Comparison of ENCODE assay signal across 9 cellular contexts in the genomic region with DNA sequence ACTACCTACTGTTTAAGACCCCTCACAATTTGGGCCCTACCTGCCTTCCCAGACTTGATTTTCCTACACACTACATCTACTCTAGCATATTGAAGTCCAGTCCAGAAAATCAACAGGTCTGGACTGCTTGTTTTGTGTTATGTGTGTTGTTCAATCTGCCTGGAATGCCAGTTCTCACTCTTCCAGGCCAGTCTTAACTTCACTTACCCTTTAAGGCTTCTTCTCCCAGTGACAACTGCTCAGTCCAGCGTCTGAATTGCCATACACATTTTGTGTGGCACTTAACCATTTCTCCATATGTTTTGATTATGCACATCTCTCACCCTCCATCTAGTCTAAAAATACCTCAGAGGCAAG. TPM values are rescaled to one million over a fixed set of nuclear protein-coding genes. Genes with fewer than 3 reads are reported as not detected.
DNase-seq lines count a peak whose midpoint lies in the region; ATAC-seq and TF ChIP-seq lines count a peak whose summit lies in the region.
"Had no signal": no experiment of that assay in that cellular context is flagged by ENCODE, and none has a peak within 500 bp of the region (broad histone marks: within the 10 kb centered on the region; RNA-seq: fewer than 3 reads in every experiment).

No MANE protein-coding gene starts in this region.

- CTCF ChIA-PET in activated CD4-positive, alpha-beta T cell treated with anti-CD3 and anti-CD28 coated beads, Interleukin-2, amount 10 ng/mL, durations not matched to agents 7 days and 5 days (lab: Charles Lee) = no interaction called here

- H3K9me3 Mint-ChIP-seq in activated CD4-positive, alpha-beta T cell treated with anti-CD3 and anti-CD28 coated beads, Interleukin-2, amount 10 ng/mL, durations not matched to agents 7 days and 5 days = no peaks in the 10 kb centered on the region
- no peaks in the 10 kb centered on the region for H3K9me3 Mint-ChIP-seq in T-helper 2 cell treated with Interferon-gamma antibody and Interleukin-4, amounts not matched to agents 5 μg/mL and 100 μg/mL, for 36 hours
- no peaks in the 10 kb centered on the region for H3K9me3 Mint-ChIP-seq in stimulated activated naive CD8-positive, alpha-beta T cell treated with anti-CD3 and anti-CD28 coated beads, Interleukin-15, amount 100 ng/mL, for 72 hours

- H3K4me3 ChIP-seq in fibroblast of villous mesenchyme (ENCODE audit: low read depth, low read length) = peak overlapping the region; percentile 79

- POLR2A ChIA-PET in activated CD4-positive, alpha-beta T cell treated with anti-CD3 and anti-CD28 coated beads, Interleukin-2, amount 10 ng/mL, durations not matched to agents 7 days and 5 days (lab: Charles Lee) = no interaction called here

- peaks cover 35% of the 10 kb centered on the region for H3K36me3 Mint-ChIP-seq in activated CD4-positive, alpha-beta T cell treated with anti-CD3 and anti-CD28 coated beads, Interleukin-2, amount 10 ng/mL, durations not matched to agents 7 days and 5 days (ENCODE audit: low read depth)
- peaks cover 35% of the 10 kb centered on the region for H3K36me3 Mint-ChIP-seq in T-helper 2 cell treated with Interferon-gamma antibody and Interleukin-4, amounts not matched to agents 5 μg/mL and 100 μg/mL, for 36 hours (ENCODE audit: low read depth)

- H3K27me3 Mint-ChIP-seq in activated CD4-positive, alpha-beta T cell treated with anti-CD3 and anti-CD28 coated beads, Interleukin-2, amount 10 ng/mL, durations not matched to agents 7 days and 5 days = peaks cover 8% of the 10 kb centered on the region
- peaks cover 13% of the 10 kb centered on the region for H3K27me3 Mint-ChIP-seq in T-helper 2 cell treated with Interferon-gamma antibody and Interleukin-4, amounts not matched to agents 5 μg/mL and 100 μg/mL, for 36 hours (ENCODE audit: low read depth)
- H3K27me3 Mint-ChIP-seq in stimulated activated naive CD8-positive, alpha-beta T cell treated with anti-CD3 and anti-CD28 coated beads, Interleukin-15, amount 100 ng/mL, for 72 hours = peaks cover 22% of the 10 kb centered on the region

- peak overlapping the region; percentile 85 for H3K4me3 Mint-ChIP-seq in activated CD4-positive, alpha-beta T cell treated with anti-CD3 and anti-CD28 coated beads, Interleukin-2, amount 10 ng/mL, durations not matched to agents 7 days and 5 days
- peak overlapping the region; percentile 91 for H3K4me3 Mint-ChIP-seq in T-helper 2 cell treated with Interferon-gamma antibody and Interleukin-4, amounts not matched to agents 5 μg/mL and 100 μg/mL, for 36 hours
- H3K4me3 Mint-ChIP-seq in stimulated activated naive CD8-positive, alpha-beta T cell treated with anti-CD3 and anti-CD28 coated beads, Interleukin-15, amount 100 ng/mL, for 72 hours = peak overlapping the region; percentile 89 to 94

- no peak for TF ChIP-seq CTCF in fibroblast of villous mesenchyme (IDR thresholded peaks at IDR 0.05; ENCODE audit: insufficient read depth, low read depth, low read length)

- H3K27ac Mint-ChIP-seq in activated CD4-positive, alpha-beta T cell treated with anti-CD3 and anti-CD28 coated beads, Interleukin-2, amount 10 ng/mL, durations not matched to agents 7 days and 5 days = peak overlapping the region; percentile 61
- H3K27ac Mint-ChIP-seq in T-helper 2 cell treated with Interferon-gamma antibody and Interleukin-4, amounts not matched to agents 5 μg/mL and 100 μg/mL, for 36 hours = peak overlapping the region; percentile 80
- H3K27ac Mint-ChIP-seq in stimulated activated naive CD8-positive, alpha-beta T cell treated with anti-CD3 and anti-CD28 coated beads, Interleukin-15, amount 100 ng/mL, for 72 hours = peak overlapping the region in 1 of 2 donors; percentile 12

- no peak for ATAC-seq in stimulated activated naive CD8-positive, alpha-beta T cell treated with anti-CD3 and anti-CD28 coated beads, Interleukin-15, amount 100 ng/mL, for 72 hours
- ATAC-seq in HG03175 (IDR thresholded peaks at IDR 0.05; ENCODE audit: unreplicated experiment) = no peak

- peaks cover 39% of the 10 kb centered on the region for H3K4me1 Mint-ChIP-seq in activated CD4-positive, alpha-beta T cell treated with anti-CD3 and anti-CD28 coated beads, Interleukin-2, amount 10 ng/mL, durations not matched to agents 7 days and 5 days
- peaks cover 27% of the 10 kb centered on the region for H3K4me1 Mint-ChIP-seq in T-helper 2 cell treated with Interferon-gamma antibody and Interleukin-4, amounts not matched to agents 5 μg/mL and 100 μg/mL, for 36 hours (ENCODE audit: low read depth)
- peaks cover 33% of the 10 kb centered on the region for H3K4me1 Mint-ChIP-seq in stimulated activated naive CD8-positive, alpha-beta T cell treated with anti-CD3 and anti-CD28 coated beads, Interleukin-15, amount 100 ng/mL, for 72 hours

- no peak for DNase-seq in activated CD4-positive, alpha-beta T cell treated with anti-CD3 and anti-CD28 coated beads, Interleukin-2, amount 10 ng/mL, durations not matched to agents 7 days and 5 days
- no peak for DNase-seq in activated CD4-positive, alpha-beta T cell treated with anti-CD3 and anti-CD28 coated beads for 48 hours
- no peak for DNase-seq in T-helper 2 cell treated with Interferon-gamma antibody and Interleukin-4, amounts not matched to agents 5 μg/mL and 100 μg/mL, for 36 hours (ENCODE audit: low spot score)
- peak; percentile 16 for DNase-seq in fibroblast of villous mesenchyme (ENCODE audit: low read depth)
- no peak for DNase-seq in stimulated activated naive CD8-positive, alpha-beta T cell treated with anti-CD3 and anti-CD28 coated beads, Interleukin-15, amount 100 ng/mL, for 72 hours
- DNase-seq in A172 (ENCODE audit: low spot score) = no peak
- no peak for DNase-seq in NCI-H1048 (lab: John Stamatoyannopoulos, UW)
- DNase-seq: retina had no signal

RNA-seq across cellular contexts. Expression of a gene that starts 1.1 kb away (rescaled TPM):
- 10 to 100 TPM; 28.8 to 29.8 TPM for total RNA-seq in activated CD4-positive, alpha-beta T cell treated with anti-CD3 and anti-CD28 coated beads, Interleukin-2, amount 10 ng/mL, durations not matched to agents 7 days and 5 days
- total RNA-seq in fibroblast of villous mesenchyme = 5.2 TPM in 2 replicates
- 6.4 and 7.0 TPM in 2 replicates for total RNA-seq in A172 (2014; rRNA removed; shearing (Covaris generic))
